In genomic region chr7:41421056-41421455, GRCh38 we compare ENCODE assay signal across 31 cellular contexts.
"Had no signal": no experiment of that assay in that cellular context is flagged by ENCODE, and none has a peak within 500 bp of the region (broad histone marks: within the 10 kb centered on the region; RNA-seq: fewer than 3 reads in every experiment).

No MANE protein-coding gene starts in this region.

- DNase-seq: natural killer cell; occipital lobe; ovary; posterior cingulate gyrus; psoas muscle; right cardiac atrium; right lobe of liver; sigmoid colon; small intestine; spleen; stimulated activated CD4-positive, alpha-beta T cell treated with anti-CD3 and anti-CD28 coated beads, Interleukin-12 subunit alpha, Interleukin-12 subunit beta, amount 100 ng/mL, for 4 hours; stimulated activated CD4-positive, alpha-beta T cell treated with anti-CD3 and anti-CD28 coated beads, Interleukin-1b, Interleukin-23, amount 100 ng/mL, for 48 hours; stimulated activated CD4-positive, alpha-beta T cell treated with anti-CD3 and anti-CD28 coated beads, Interleukin-4, amount 100 ng/mL, for 1 hour; stimulated activated CD4-positive, alpha-beta T cell treated with anti-CD3 and anti-CD28 coated beads, Interleukin-4, amount 100 ng/mL, for 4 hours; stimulated activated CD8-positive, alpha-beta memory T cell treated with anti-CD3 and anti-CD28 coated beads, Interleukin-4, amount 100 ng/mL, for 48 hours; stimulated activated naive CD4-positive, alpha-beta T cell; stimulated activated naive CD8-positive, alpha-beta T cell treated with anti-CD3 and anti-CD28 coated beads, Interleukin-15, amount 100 ng/mL, for 72 hours; stimulated activated naive CD8-positive, alpha-beta T cell treated with anti-CD3 and anti-CD28 coated beads, Interleukin-15, Interleukin-2, amounts not matched to agents 100 U/mL and 50 U/mL, for 24 hours; substantia nigra; testis; tibial artery; transverse colon; upper lobe of right lung had no signal

- ATAC-seq: natural killer cell; psoas muscle; right cardiac atrium; right lobe of liver; stimulated activated memory B cell treated with anti-CD40 and anti-IgM and Interleukin-4, amounts not matched to agents 10 μg/mL and 1 μg/mL and 100 μg/mL, for 72 hours; stimulated activated naive CD8-positive, alpha-beta T cell treated with anti-CD3 and anti-CD28 coated beads, Interleukin-15, amount 100 ng/mL, for 72 hours; stimulated activated naive CD8-positive, alpha-beta T cell treated with anti-CD3 and anti-CD28 coated beads, Interleukin-15, Interleukin-2, amounts not matched to agents 100 U/mL and 50 U/mL, for 24 hours; upper lobe of right lung had no signal

- H3K9me3 Mint-ChIP-seq: nephron; neural progenitor cell; stimulated activated memory B cell treated with anti-CD40 and anti-IgM and Interleukin-4, amounts not matched to agents 10 μg/mL and 1 μg/mL and 100 μg/mL, for 72 hours had no signal

- H3K27ac Mint-ChIP-seq: natural killer cell; nephron; neural progenitor cell; progenitor cell of endocrine pancreas; stimulated activated memory B cell treated with anti-CD40 and anti-IgM and Interleukin-4, amounts not matched to agents 10 μg/mL and 1 μg/mL and 100 μg/mL, for 72 hours; stimulated activated naive CD8-positive, alpha-beta T cell treated with anti-CD3 and anti-CD28 coated beads, Interleukin-15, amount 100 ng/mL, for 72 hours; type B pancreatic cell had no signal

- H3K27me3 Mint-ChIP-seq: progenitor cell of endocrine pancreas; stimulated activated memory B cell treated with anti-CD40 and anti-IgM and Interleukin-4, amounts not matched to agents 10 μg/mL and 1 μg/mL and 100 μg/mL, for 72 hours; stimulated activated naive CD8-positive, alpha-beta T cell treated with anti-CD3 and anti-CD28 coated beads, Interleukin-15, amount 100 ng/mL, for 72 hours; type B pancreatic cell had no signal

- H3K36me3 Mint-ChIP-seq: natural killer cell; neural progenitor cell; stimulated activated memory B cell treated with anti-CD40 and anti-IgM and Interleukin-4, amounts not matched to agents 10 μg/mL and 1 μg/mL and 100 μg/mL, for 72 hours; type B pancreatic cell had no signal

- H3K9me3 ChIP-seq: ovary, psoas muscle, right lobe of liver, sigmoid colon, spleen, suprapubic skin, testis, tibial artery, transverse colon, upper lobe of right lung, vagina had no signal

- H3K4me3 Mint-ChIP-seq: natural killer cell; nephron; neural progenitor cell; stimulated activated memory B cell treated with anti-CD40 and anti-IgM and Interleukin-4, amounts not matched to agents 10 μg/mL and 1 μg/mL and 100 μg/mL, for 72 hours; stimulated activated naive CD8-positive, alpha-beta T cell treated with anti-CD3 and anti-CD28 coated beads, Interleukin-15, amount 100 ng/mL, for 72 hours; type B pancreatic cell had no signal

- H3K27ac ChIP-seq: neural progenitor cell, ovary, parathyroid adenoma, psoas muscle, right lobe of liver, sigmoid colon, spleen, suprapubic skin, testis, tibial artery, transverse colon, upper lobe of right lung, vagina had no signal

- H3K4me2 ChIP-seq: neural progenitor cell had no signal

- H3K36me3 ChIP-seq: neural progenitor cell, ovary, right lobe of liver, sigmoid colon, spleen, suprapubic skin, tibial artery, transverse colon, upper lobe of right lung, vagina had no signal

- H3K79me2 ChIP-seq: parathyroid adenoma had no signal

- H2AFZ ChIP-seq: neural progenitor cell, parathyroid adenoma had no signal

- H3K9ac ChIP-seq: neural progenitor cell, parathyroid adenoma had no signal

- H3K4me1 ChIP-seq: neural progenitor cell, parathyroid adenoma, psoas muscle, sigmoid colon, spleen, suprapubic skin, testis, tibial artery, transverse colon, upper lobe of right lung, vagina had no signal

- H3K4me1 Mint-ChIP-seq: natural killer cell; neural progenitor cell; stimulated activated memory B cell treated with anti-CD40 and anti-IgM and Interleukin-4, amounts not matched to agents 10 μg/mL and 1 μg/mL and 100 μg/mL, for 72 hours; stimulated activated naive CD8-positive, alpha-beta T cell treated with anti-CD3 and anti-CD28 coated beads, Interleukin-15, amount 100 ng/mL, for 72 hours had no signal

- H3K4me3 ChIP-seq: neural progenitor cell, ovary, psoas muscle, right lobe of liver, sigmoid colon, spleen, suprapubic skin, testis, tibial artery, transverse colon, upper lobe of right lung, vagina had no signal

- H3K27me3 ChIP-seq: neural progenitor cell, ovary, right lobe of liver, sigmoid colon, spleen, suprapubic skin, testis, tibial artery, transverse colon, upper lobe of right lung, vagina had no signal
